21 cellular contexts compared by ENCODE assay signal in genomic region chr17:81470270-81470943, GRCh38. TPM values are rescaled to one million over a fixed set of nuclear protein-coding genes. Genes with fewer than 3 reads are reported as not detected.
DNase-seq lines count a peak whose midpoint lies in the region; ATAC-seq and TF ChIP-seq lines count a peak whose summit lies in the region.
"Had no signal": no experiment of that assay in that cellular context is flagged by ENCODE, and none has a peak within 500 bp of the region (broad histone marks: within the 10 kb centered on the region; RNA-seq: fewer than 3 reads in every experiment).

No MANE protein-coding gene starts in this region.

- H3K36me3 Mint-ChIP-seq in HFFc6 (ENCODE audit: low read depth) (no peaks in the 10 kb centered on the region), endothelial cell (ENCODE audit: low read depth, unreplicated experiment) (no peaks in the 10 kb centered on the region)
- H3K36me3 Mint-ChIP-seq: activated naive CD8-positive, alpha-beta T cell had no signal

- H3K27me3 ChIP-seq in right cardiac atrium (ENCODE audit: control insufficient read depth, insufficient read depth), result no peaks in the 10 kb centered on the region
- no peaks in the 10 kb centered on the region for H3K27me3 ChIP-seq in left lung
- H3K27me3 ChIP-seq: upper lobe of right lung had no signal

- H3K4me1 ChIP-seq in right cardiac atrium (ENCODE audit: control insufficient read depth, insufficient read depth, low read length) (no peaks in the 10 kb centered on the region), left lung (no peaks in the 10 kb centered on the region)
- H3K4me1 ChIP-seq: lower lobe of right lung, parathyroid adenoma, upper lobe of right lung had no signal

- peaks cover 7% of the 10 kb centered on the region for H3K27me3 Mint-ChIP-seq in HFFc6 (ENCODE audit: insufficient read depth)
- H3K27me3 Mint-ChIP-seq in endothelial cell (ENCODE audit: unreplicated experiment), result no peaks in the 10 kb centered on the region
- H3K27me3 Mint-ChIP-seq: activated CD4-positive, alpha-beta T cell treated with anti-CD3 and anti-CD28 coated beads for 36 hours; activated naive CD8-positive, alpha-beta T cell had no signal

- H3K36me3 ChIP-seq in left lung, result no peaks in the 10 kb centered on the region
- H3K36me3 ChIP-seq: lower lobe of right lung, upper lobe of right lung had no signal

- H3K4me3 Mint-ChIP-seq in HFFc6 (no peak overlapping the region), endothelial cell (ENCODE audit: unreplicated experiment) (no peak overlapping the region)
- H3K4me3 Mint-ChIP-seq: activated CD4-positive, alpha-beta T cell treated with anti-CD3 and anti-CD28 coated beads for 36 hours; activated naive CD8-positive, alpha-beta T cell; activated T-cell treated with anti-CD3 and anti-CD28 coated beads, Interleukin-2, amount 50 U/mL, for 72 hours had no signal

- DNase-seq in HFFc6 (no peak), cerebellar cortex (ENCODE audit: low spot score) (peak; percentile 64), right cardiac atrium (no peak), substantia nigra (lab: John Stamatoyannopoulos, UW) (peak in 7 of 49 donors; percentile 11 to 67 (median 26)), endothelial cell (ENCODE audit: low spot score) (no peak), left lung (no peak), DMS153 treated with DMSO at 0.1 percent for 48 hours (lab: John Stamatoyannopoulos, UW; ENCODE audit: unreplicated experiment) (no peak)
- DNase-seq: activated CD4-positive, alpha-beta T cell treated with anti-CD3 and anti-CD28 coated beads for 36 hours; activated T-cell treated with anti-CD3 and anti-CD28 coated beads, Interleukin-2, amount 50 U/mL, for 72 hours; AML-193; cortex of kidney; lower lobe of right lung; NCI-H748 treated with DMSO at 0.1 percent for 48 hours; SHP77 treated with DMSO at 0.1 percent for 48 hours; stimulated activated naive CD4-positive, alpha-beta T cell; T-helper 1 cell; upper lobe of right lung had no signal

- H3K4me3 ChIP-seq in right cardiac atrium (ENCODE audit: low read length), result no peak overlapping the region
- no peak overlapping the region for H3K4me3 ChIP-seq in left lung
- H3K4me3 ChIP-seq: lower lobe of right lung, upper lobe of right lung had no signal

- WGBS in right cardiac atrium, result 79% methylated on average over 9 of the region's 9 CpGs

- H3K9me3 ChIP-seq in right cardiac atrium (ENCODE audit: control insufficient read depth, low read length) (no peaks in the 10 kb centered on the region), left lung (no peaks in the 10 kb centered on the region)
- H3K9me3 ChIP-seq: lower lobe of right lung, upper lobe of right lung had no signal

- intact Hi-C loops in right cardiac atrium (cut with DNase I), result loop anchor here in 2 of 4 donors (5.0 to 10.0 kb wide), 2 partner anchors 33 to 46 kb away; no protein-coding TSS in a partner anchor
- intact Hi-C loops in left lung (cut with DNase I), result no loop called here

- H3K27ac Mint-ChIP-seq in HFFc6 (peak overlapping the region; percentile 29; the same call in 1 of the 2 replicates), endothelial cell (ENCODE audit: unreplicated experiment) (no peak overlapping the region)
- H3K27ac Mint-ChIP-seq: activated CD4-positive, alpha-beta T cell treated with anti-CD3 and anti-CD28 coated beads for 36 hours; activated naive CD8-positive, alpha-beta T cell; activated T-cell treated with anti-CD3 and anti-CD28 coated beads, Interleukin-2, amount 50 U/mL, for 72 hours had no signal

- TF ChIP-seq CTCF in HFFc6 (IDR thresholded peaks at IDR 0.05) (no peak), endothelial cell (IDR thresholded peaks at IDR 0.05; ENCODE audit: unreplicated experiment) (no peak), left lung (IDR thresholded peaks at IDR 0.05) (no peak)

- H3K4me1 Mint-ChIP-seq in HFFc6 (ENCODE audit: low read depth) (peaks cover 19% of the 10 kb centered on the region), endothelial cell (ENCODE audit: unreplicated experiment) (no peaks in the 10 kb centered on the region)
- H3K4me1 Mint-ChIP-seq: activated CD4-positive, alpha-beta T cell treated with anti-CD3 and anti-CD28 coated beads for 36 hours had no signal

- H3K27ac ChIP-seq in right cardiac atrium (ENCODE audit: low read length) (no peak overlapping the region), substantia nigra (ENCODE audit: low read depth, low read length, poor library complexity, severe bottlenecking) (peak overlapping the region; percentile 47), left lung (no peak overlapping the region)
- H3K27ac ChIP-seq: lower lobe of right lung, parathyroid adenoma, upper lobe of right lung had no signal

- ATAC-seq in right cardiac atrium, result peak; percentile 30 to 54
- no peak for ATAC-seq in left lung
- no peak for ATAC-seq in GM19351 (IDR thresholded peaks at IDR 0.05; ENCODE audit: unreplicated experiment)
- ATAC-seq: activated CD4-positive, alpha-beta T cell treated with anti-CD3 and anti-CD28 coated beads for 36 hours; activated T-cell treated with anti-CD3 and anti-CD28 coated beads, Interleukin-2, amount 50 U/mL, for 72 hours; lower lobe of right lung; upper lobe of right lung had no signal

- H3K9me3 Mint-ChIP-seq in HFFc6, result no peaks in the 10 kb centered on the region
- no peaks in the 10 kb centered on the region for H3K9me3 Mint-ChIP-seq in endothelial cell (ENCODE audit: unreplicated experiment)
- H3K9me3 Mint-ChIP-seq: activated T-cell treated with anti-CD3 and anti-CD28 coated beads, Interleukin-2, amount 50 U/mL, for 72 hours had no signal

RNA-seq across cellular contexts. Expression of gene ACTG1, which starts 42.2 kb away (rescaled TPM):
- over 10,000 TPM in 3 of 6 experiments, 1,000 to 10,000 TPM in 3; 7,891 to 11,135 (median 9,908) TPM for total RNA-seq in HFFc6 (2021; fragmentation: NEBNext Ultra II Directional; extraction: Animal tissue kit (Norgen Biotek cat#: 25700))
- total RNA-seq in right cardiac atrium, result 100 to 1,000 TPM; 347 to 772 (median 510) TPM
- 410 TPM for polyA plus RNA-seq in right cardiac atrium
- total RNA-seq in endothelial cell (ENCODE audit: unreplicated experiment), result 4,184 TPM
- 1,000 to 10,000 TPM; 2,607 to 3,206 TPM for total RNA-seq in left lung

RNA-seq across cellular contexts. Expression of gene FSCN2, which starts 57.8 kb away (rescaled TPM):
- total RNA-seq in HFFc6 (2021; fragmentation: NEBNext Ultra II Directional; extraction: Animal tissue kit (Norgen Biotek cat#: 25700)), result 1 to 10 TPM in 3 of 6 experiments, under 1 TPM in 3; 0.71 to 1.4 (median 0.99) TPM
- total RNA-seq in right cardiac atrium, result under 1 TPM; 0.45 to 0.63 (median 0.53) TPM
- polyA plus RNA-seq in right cardiac atrium, result 0.48 TPM
- total RNA-seq in endothelial cell (ENCODE audit: unreplicated experiment), result 1.5 TPM
- 1 to 10 TPM; 2.1 to 3.4 TPM for total RNA-seq in left lung
- total RNA-seq: MCF 10A had no signal

Comparison
In these comparisons a context has a peak if more than half of its experiments do, and no peak if none do; other contexts are left out.
1. ATAC-seq: peak in right cardiac atrium (2 of 2); none in left lung (single experiment) and GM19351 (single experiment).